14 cellular contexts compared by ENCODE assay signal in genomic region chr2:173086518-173087213, GRCh38. TPM values are rescaled to one million over a fixed set of nuclear protein-coding genes. Genes with fewer than 3 reads are reported as not detected.
DNase-seq lines count a peak whose midpoint lies in the region; ATAC-seq, FAIRE-seq and TF ChIP-seq lines count a peak whose summit lies in the region.
"Had no signal": no experiment of that assay in that cellular context is flagged by ENCODE, and none has a peak within 500 bp of the region (broad histone marks: within the 10 kb centered on the region; RNA-seq: fewer than 3 reads in every experiment).

No MANE protein-coding gene starts in this region.

- no peak overlapping the region for H3K9ac ChIP-seq in liver (ENCODE audit: low read depth in 1 of 2, low read length in 2 of 2)
- H3K9ac ChIP-seq in HepG2 (ENCODE audit: insufficient read depth, low read depth, low read length) = no peak overlapping the region

- no peaks in the 10 kb centered on the region for H3K9me3 Mint-ChIP-seq in stimulated activated effector memory CD8-positive, alpha-beta T cell treated with anti-CD3 and anti-CD28 coated beads, Interleukin-12 subunit alpha, Interleukin-12 subunit beta, amount 100 ng/mL, for 72 hours
- H3K9me3 Mint-ChIP-seq in type B pancreatic cell = no peaks in the 10 kb centered on the region
- H3K9me3 Mint-ChIP-seq: activated naive CD4-positive, alpha-beta T cell treated with anti-CD3 and anti-CD28 coated beads, Interleukin-2, amount 50 U/mL, for 72 hours; H9 had no signal

- H3K4me3 ChIP-seq in liver (ENCODE audit: low read depth in 1 of 3, low read length in 3 of 3) (no peak overlapping the region), HepG2 (replicated peaks in 1 of 3; ENCODE audit: insufficient read depth in 1 of 3, low read depth in 2 of 3, low read length in 3 of 3) (no peak overlapping the region), foreskin fibroblast (ENCODE audit: low read depth in 1 of 2, low read length in 2 of 2) (no peak overlapping the region), psoas muscle (peak overlapping the region; percentile 20)

- BruUV-seq in HepG2 (replicated peaks; lab: Mats Ljungman, UMichigan) = no TSS peak

- TF ChIP-seq EP300 in HepG2 (IDR thresholded peaks at IDR 0.05; ENCODE audit: low read depth in 2 of 2, low read length in 2 of 2) (no peak), HepG2 (CRISPR knock-in tag; IDR thresholded peaks at IDR 0.05; ENCODE audit: borderline replicate concordance) (no peak)

- in situ Hi-C loops in HepG2 (cut with HindIII; ENCODE audit: extremely low pct_ligation_motif_present, low pct_unique_long_range_greater_than_20kb) = no loop called here

- no peak overlapping the region for H3K4me3 Mint-ChIP-seq in stimulated activated effector memory CD8-positive, alpha-beta T cell treated with anti-CD3 and anti-CD28 coated beads, Interleukin-12 subunit alpha, Interleukin-12 subunit beta, amount 100 ng/mL, for 72 hours
- H3K4me3 Mint-ChIP-seq in type B pancreatic cell = no peak overlapping the region
- H3K4me3 Mint-ChIP-seq: H9 had no signal

- no peaks in the 10 kb centered on the region for H3K27me3 Mint-ChIP-seq in type B pancreatic cell

- POLR2A ChIA-PET in HepG2 (lab: Yijun Ruan, JAX) = no interaction called here

- DNase-seq in HepG2 (ENCODE audit: low spot score) (no peak), foreskin fibroblast (peak; percentile 82), psoas muscle (no peak), glomerular visceral epithelial cell (ENCODE audit: extremely low spot score) (no peak), type B pancreatic cell (ENCODE audit: extremely low spot score, unreplicated experiment) (no peak)
- DNase-seq in stimulated activated effector memory CD8-positive, alpha-beta T cell treated with anti-CD3 and anti-CD28 coated beads, Interleukin-12 subunit alpha, Interleukin-12 subunit beta, amount 100 ng/mL, for 72 hours (ENCODE audit: low spot score in 2 of 2) = no peak
- DNase-seq: cortex of kidney, DMS153, H9, NCI-H510A treated with DMSO at 0.1 percent for 48 hours had no signal

- H3K4me2 ChIP-seq in HepG2 (ENCODE audit: low read depth, low read length) = no peak overlapping the region

- no peak overlapping the region for H3K27ac ChIP-seq in liver (ENCODE audit: low read depth in 1 of 2, low read length in 2 of 2)
- H3K27ac ChIP-seq in HepG2 (ENCODE audit: extremely low read length, insufficient read depth, low read length) = no peak overlapping the region
- H3K27ac ChIP-seq in psoas muscle = peak overlapping the region; percentile 88
- H3K27ac ChIP-seq: RWPE1 had no signal

- WGBS in liver = 80% methylated on average over 2 of the region's 2 CpGs
- 100% methylated on average over 2 of the region's 2 CpGs for WGBS in HepG2 (ENCODE audit: low lambda C conversion rate)
- WGBS in psoas muscle, 3 donors = 24 to 30% (median 27%) methylated on average over 2 of the region's 2 CpGs

- no peak for FAIRE-seq in HepG2 (lab: Jason Lieb, UNC)

- CTCF ChIA-PET in HepG2 (lab: Yijun Ruan, JAX; ENCODE audit: low intra/inter-chr PET ratio, low total read pairs) = no interaction called here

- peaks cover 9 to 35% (median 24%) of the 10 kb centered on the region in 4 donors for H3K4me1 ChIP-seq in liver (ENCODE audit: control insufficient read depth in 4 of 4, insufficient read depth in 4 of 4, low read length in 3 of 4)
- peaks cover 13% of the 10 kb centered on the region for H3K4me1 ChIP-seq in HepG2 (ENCODE audit: insufficient read depth, low read length)
- peaks cover 79% of the 10 kb centered on the region for H3K4me1 ChIP-seq in psoas muscle

- ATAC-seq in HepG2 (no peak), psoas muscle (peak; percentile 55 to 70 (median 61))
- no peak for ATAC-seq in stimulated activated effector memory CD8-positive, alpha-beta T cell treated with anti-CD3 and anti-CD28 coated beads, Interleukin-12 subunit alpha, Interleukin-12 subunit beta, amount 100 ng/mL, for 72 hours
- ATAC-seq in activated CD4-positive, CD25-positive, alpha-beta regulatory T cell treated with anti-CD3 and anti-CD28 coated beads, Interleukin-2, amount 50 U/mL, for 24 hours = no peak
- ATAC-seq: activated naive CD4-positive, alpha-beta T cell treated with anti-CD3 and anti-CD28 coated beads, Interleukin-2, amount 50 U/mL, for 72 hours had no signal

- no peak overlapping the region for H2AFZ ChIP-seq in HepG2 (ENCODE audit: low read length)

- TF ChIP-seq RAD21 in liver (IDR thresholded peaks at IDR 0.05) (peak in 1 of 2 donors; percentile 37), HepG2 (CRISPR knock-in tag; IDR thresholded peaks at IDR 0.05) (no peak)

- H3K27ac Mint-ChIP-seq in stimulated activated effector memory CD8-positive, alpha-beta T cell treated with anti-CD3 and anti-CD28 coated beads, Interleukin-12 subunit alpha, Interleukin-12 subunit beta, amount 100 ng/mL, for 72 hours = no peak overlapping the region
- H3K27ac Mint-ChIP-seq in type B pancreatic cell = no peak overlapping the region
- H3K27ac Mint-ChIP-seq: activated naive CD4-positive, alpha-beta T cell treated with anti-CD3 and anti-CD28 coated beads, Interleukin-2, amount 50 U/mL, for 72 hours; H9 had no signal

- no peak for TF ChIP-seq CTCF in liver (IDR thresholded peaks at IDR 0.05; ENCODE audit: low read depth, low read length, missing input control)
- TF ChIP-seq CTCF in HepG2 (CRISPR knock-in tag; IDR thresholded peaks at IDR 0.05) = no peak
- TF ChIP-seq CTCF in foreskin fibroblast (IDR thresholded peaks at IDR 0.05; ENCODE audit: low read depth, low read length) = no peak
- no peak for TF ChIP-seq CTCF in psoas muscle (IDR thresholded peaks at IDR 0.05)
- TF ChIP-seq CTCF in type B pancreatic cell (conservative IDR thresholded peaks at IDR 0.05) = no peak

- intact Hi-C loops in HepG2 (cut with micrococcal nuclease; ENCODE audit: unreplicated experiment) (no loop called here), psoas muscle (cut with DNase I) (no loop called here)

- H3K9me3 ChIP-seq in liver (ENCODE audit: control insufficient read depth in 4 of 4, low read length in 3 of 4) (no peaks in the 10 kb centered on the region), HepG2 (ENCODE audit: low read length) (no peaks in the 10 kb centered on the region), psoas muscle (no peaks in the 10 kb centered on the region)

- H4K20me1 ChIP-seq in HepG2 (ENCODE audit: insufficient read depth, low read length) = no peaks in the 10 kb centered on the region

- no peaks in the 10 kb centered on the region for H3K27me3 ChIP-seq in liver (ENCODE audit: control insufficient read depth in 4 of 4, insufficient read depth in 4 of 4, low read length in 3 of 4)
- H3K27me3 ChIP-seq in HepG2 (ENCODE audit: control insufficient read depth in 1 of 2, insufficient read depth in 2 of 2, low read length in 2 of 2) = no peaks in the 10 kb centered on the region
- no peaks in the 10 kb centered on the region for H3K27me3 ChIP-seq in psoas muscle (ENCODE audit: insufficient read depth in 3 of 3, low read length in 2 of 3)

- H3K36me3 Mint-ChIP-seq in stimulated activated effector memory CD8-positive, alpha-beta T cell treated with anti-CD3 and anti-CD28 coated beads, Interleukin-12 subunit alpha, Interleukin-12 subunit beta, amount 100 ng/mL, for 72 hours = peaks cover 12% of the 10 kb centered on the region
- H3K36me3 Mint-ChIP-seq in type B pancreatic cell = peaks cover 9% of the 10 kb centered on the region

- TF ChIP-seq POLR2A in HepG2 (IDR thresholded peaks at IDR 0.05; ENCODE audit: insufficient read depth in 1 of 2, low read depth in 2 of 2, low read length in 2 of 2) = no peak

- H3K36me3 ChIP-seq in liver (ENCODE audit: control insufficient read depth in 4 of 4, insufficient read depth in 3 of 4, low read depth in 1 of 4, low read length in 3 of 4) = no peaks in the 10 kb centered on the region
- peaks cover 0 to 8% of the 10 kb centered on the region in 2 experiments; a peak in 3 of 5 replicates for H3K36me3 ChIP-seq in HepG2 (replicated peaks in 1 of 2; ENCODE audit: control insufficient read depth in 1 of 2, insufficient read depth in 2 of 2, low read length in 2 of 2)
- peaks cover 1 to 12% of the 10 kb centered on the region in 2 donors for H3K36me3 ChIP-seq in psoas muscle (ENCODE audit: insufficient read depth in 1 of 2, low read depth in 1 of 2)

- peaks cover 6% of the 10 kb centered on the region for H3K4me1 Mint-ChIP-seq in stimulated activated effector memory CD8-positive, alpha-beta T cell treated with anti-CD3 and anti-CD28 coated beads, Interleukin-12 subunit alpha, Interleukin-12 subunit beta, amount 100 ng/mL, for 72 hours
- H3K4me1 Mint-ChIP-seq in type B pancreatic cell (ENCODE audit: unreplicated experiment) = peaks cover 11% of the 10 kb centered on the region

- H3K79me2 ChIP-seq in HepG2 (ENCODE audit: insufficient read depth, low read length) = peaks cover 3% of the 10 kb centered on the region

TF ChIP-seq in liver, 16 proteins besides CTCF, POLR2A, EP300 and RAD21 (continues in another document):
- peak; percentile 26 for TF ChIP-seq YY1 (IDR thresholded peaks at IDR 0.05)

RNA-seq across cellular contexts. Expression of gene MAP3K20, which starts 11.0 kb away (rescaled TPM):
- total RNA-seq in liver (10 to 100 TPM; 16.8 to 22.6 TPM), HepG2 (2016; rRNA removed; fragmentation: Illumina TruSeq; extraction: Trizol) (13.5 and 19.8 TPM in 2 replicates), psoas muscle (100 to 1,000 TPM; 366 to 533 (median 468) TPM), type B pancreatic cell (ENCODE audit: low replicate concordance) (12.1 and 23.5 TPM in 2 replicates)
- polyA plus RNA-seq in liver (10 to 100 TPM in 1 of 2 donors, 1 to 10 TPM in 1; 9.1 to 13.1 TPM), HepG2 (2011; rRNA removed) (3.8 and 5.2 TPM in 2 replicates), psoas muscle (100 to 1,000 TPM in 2 of 3 donors, 10 to 100 TPM in 1; 41.8 to 224 (median 112) TPM)
- total RNA-seq in HepG2 (2016; cell fraction: cytosol; rRNA removed; fragmentation: Illumina TruSeq; extraction: Trizol; ENCODE audit: low read depth) = 0.91 and 0.97 TPM in 2 replicates
- total RNA-seq in HepG2 (2016; cell fraction: insoluble cytoplasmic fraction; rRNA removed; fragmentation: Illumina TruSeq; extraction: Trizol) = 12.6 and 19.5 TPM in 2 replicates
- 5.3 and 5.9 TPM in 2 replicates for total RNA-seq in HepG2 (2016; cell fraction: membrane; rRNA removed; fragmentation: Illumina TruSeq; extraction: Trizol)
- 9.5 and 10.6 TPM in 2 replicates for total RNA-seq in HepG2 (2016; cell fraction: nucleus; rRNA removed; fragmentation: Illumina TruSeq; extraction: Trizol)
- 3.0 and 4.0 TPM in 2 replicates for polyA plus RNA-seq in HepG2 (2011; cell fraction: cytosol; rRNA removed)
- polyA plus RNA-seq in HepG2 (2011; cell fraction: nucleus; rRNA removed) = 2.1 TPM in 2 replicates
- polyA plus RNA-seq in HepG2 (2012) = 4.8 and 7.8 TPM in 2 replicates
- 0.62 and 0.82 TPM in 2 replicates for polyA plus RNA-seq in HepG2 (2016; cell fraction: cytosol; fragmentation: Illumina TruSeq; extraction: Trizol; ENCODE audit: low read depth)
- 13.4 and 14.4 TPM in 2 replicates for polyA plus RNA-seq in HepG2 (2016; cell fraction: insoluble cytoplasmic fraction; fragmentation: Illumina TruSeq; extraction: Trizol; ENCODE audit: low read depth)
- polyA plus RNA-seq in HepG2 (2016; cell fraction: membrane; fragmentation: Illumina TruSeq; extraction: Trizol; ENCODE audit: low read depth) = 2.1 and 2.3 TPM in 2 replicates
- polyA plus RNA-seq in HepG2 (2016; cell fraction: nucleus; fragmentation: Illumina TruSeq; extraction: Trizol; ENCODE audit: insufficient read depth, low read depth) = 6.9 and 7.5 TPM in 2 replicates
- 6.7 and 16.9 TPM in 2 replicates for polyA minus RNA-seq in HepG2 (2011; rRNA and poly(A)+ RNA removed; ENCODE audit: low replicate concordance)
- 7.5 and 13.8 TPM in 2 replicates for polyA minus RNA-seq in HepG2 (2011; cell fraction: cytosol; rRNA and poly(A)+ RNA removed)
- 12.4 and 13.6 TPM in 2 replicates for polyA minus RNA-seq in HepG2 (2011; cell fraction: nucleus; rRNA and poly(A)+ RNA removed)

Comparison
In these comparisons a context has a peak if more than half of its experiments do, and no peak if none do; other contexts are left out.
1. ATAC-seq: peak in psoas muscle (4 of 4); none in HepG2 (single experiment), stimulated activated effector memory CD8-positive, alpha-beta T cell treated with anti-CD3 and anti-CD28 coated beads, Interleukin-12 subunit alpha, Interleukin-12 subunit beta, amount 100 ng/mL, for 72 hours (single experiment) and activated CD4-positive, CD25-positive, alpha-beta regulatory T cell treated with anti-CD3 and anti-CD28 coated beads, Interleukin-2, amount 50 U/mL, for 24 hours (0 of 2).
2. DNase-seq: peak in foreskin fibroblast (2 of 2); none in HepG2 (single experiment), psoas muscle (0 of 2), glomerular visceral epithelial cell (single experiment), stimulated activated effector memory CD8-positive, alpha-beta T cell treated with anti-CD3 and anti-CD28 coated beads, Interleukin-12 subunit alpha, Interleukin-12 subunit beta, amount 100 ng/mL, for 72 hours (0 of 2) and type B pancreatic cell (single experiment).
3. RNA of gene MAP3K20, which starts 11.0 kb away (total RNA-seq): 366 to 533 TPM in psoas muscle; 12.1 to 23.5 TPM in type B pancreatic cell, 16.8 to 22.6 TPM in liver and 0.91 to 19.8 TPM in HepG2; every median in the first group is over 10 times any median in the second.